Comparison of ENCODE assay signal across 9 cellular contexts in genomic region chr1:98388431-98388830, GRCh38.
DNase-seq lines count a peak whose midpoint lies in the region; ATAC-seq, FAIRE-seq and TF ChIP-seq lines count a peak whose summit lies in the region.
"Had no signal": no experiment of that assay in that cellular context is flagged by ENCODE, and none has a peak within 500 bp of the region (broad histone marks: within the 10 kb centered on the region; RNA-seq: fewer than 3 reads in every experiment).

No MANE protein-coding gene starts in this region.

- H3K9me3 ChIP-seq in RWPE2 (ENCODE audit: severe bottlenecking), result no peaks in the 10 kb centered on the region
- H3K9me3 ChIP-seq: tibial artery had no signal

- H3K4me3 ChIP-seq in RWPE2 (ENCODE audit: severe bottlenecking), result no peak overlapping the region
- H3K4me3 ChIP-seq: tibial artery had no signal

- peaks cover 16% of the 10 kb centered on the region for H3K4me1 ChIP-seq in RWPE2 (ENCODE audit: insufficient read depth, poor library complexity, severe bottlenecking)
- H3K4me1 ChIP-seq: tibial artery had no signal

- TF ChIP-seq POLR2A in H54 (IDR thresholded peaks at IDR 0.05; ENCODE audit: low read depth, low read length) (no peak), GM12891 (IDR thresholded peaks at IDR 0.05; ENCODE audit: low read depth, low read length) (no peak)

- H3K27ac ChIP-seq in RWPE2 (ENCODE audit: poor library complexity, severe bottlenecking), result peak overlapping the region; percentile 74
- H3K27ac ChIP-seq: tibial artery had no signal

- peak; percentile 82 for DNase-seq in EH (ENCODE audit: low read depth)
- peak; percentile 15 for DNase-seq in H54 (ENCODE audit: insufficient read length, low spot score)
- no peak for DNase-seq in RWPE2 (ENCODE audit: low spot score)
- DNase-seq in frontal cortex (ENCODE audit: low spot score in 2 of 2), result no peak
- DNase-seq in GF-D8 (lab: John Stamatoyannopoulos, UW), result no peak
- DNase-seq in GM12891 (ENCODE audit: insufficient read length, low spot score), result no peak
- no peak for DNase-seq in HuH-7.5 (ENCODE audit: low spot score)
- DNase-seq in SIG-M5 (lab: John Stamatoyannopoulos, UW), result no peak

- ATAC-seq in RWPE2 (ENCODE audit: low read depth), result peak; percentile 92

- FAIRE-seq in H54 (lab: Jason Lieb, UNC), result peak; percentile 95
- FAIRE-seq in frontal cortex (lab: Jason Lieb, UNC), result peak; percentile 48
- no peak for FAIRE-seq in GM12891 (lab: Jason Lieb, UNC)

- H3K27me3 ChIP-seq in RWPE2 (ENCODE audit: insufficient read depth, poor library complexity, severe bottlenecking), result no peaks in the 10 kb centered on the region
- H3K27me3 ChIP-seq: tibial artery had no signal

- no peak for TF ChIP-seq CTCF in RWPE2 (IDR thresholded peaks at IDR 0.05; ENCODE audit: poor library complexity, severe bottlenecking)

- no peaks in the 10 kb centered on the region for H3K36me3 ChIP-seq in RWPE2 (ENCODE audit: low read depth)
- H3K36me3 ChIP-seq: tibial artery had no signal

TF ChIP-seq in GM12891, 5 proteins besides CTCF, POLR2A, EP300 and RAD21:
- TF ChIP-seq TAF1 (IDR thresholded peaks at IDR 0.05; ENCODE audit: low read depth, low read length) (no peak), PAX5 (IDR thresholded peaks at IDR 0.05; ENCODE audit: insufficient read depth, low read length, severe bottlenecking) (no peak), POLR2AphosphoS5 (IDR thresholded peaks at IDR 0.05; ENCODE audit: low read depth, low read length) (no peak), SPI1 (IDR thresholded peaks at IDR 0.05; ENCODE audit: low read depth, low read length) (no peak), POU2F2 (IDR thresholded peaks at IDR 0.05; ENCODE audit: low read depth, low read length) (no peak)
TF ChIP-seq in GM12891: peak in this region for 0.

Comparison
In these comparisons a context has a peak if more than half of its experiments do, and no peak if none do; other contexts are left out.
1. DNase-seq: peak in EH (single experiment) and H54 (single experiment); none in RWPE2 (single experiment), frontal cortex (0 of 2), GF-D8 (single experiment), GM12891 (single experiment), HuH-7.5 (single experiment) and SIG-M5 (single experiment).